11 cellular contexts compared by ENCODE assay signal in the genomic region with DNA sequence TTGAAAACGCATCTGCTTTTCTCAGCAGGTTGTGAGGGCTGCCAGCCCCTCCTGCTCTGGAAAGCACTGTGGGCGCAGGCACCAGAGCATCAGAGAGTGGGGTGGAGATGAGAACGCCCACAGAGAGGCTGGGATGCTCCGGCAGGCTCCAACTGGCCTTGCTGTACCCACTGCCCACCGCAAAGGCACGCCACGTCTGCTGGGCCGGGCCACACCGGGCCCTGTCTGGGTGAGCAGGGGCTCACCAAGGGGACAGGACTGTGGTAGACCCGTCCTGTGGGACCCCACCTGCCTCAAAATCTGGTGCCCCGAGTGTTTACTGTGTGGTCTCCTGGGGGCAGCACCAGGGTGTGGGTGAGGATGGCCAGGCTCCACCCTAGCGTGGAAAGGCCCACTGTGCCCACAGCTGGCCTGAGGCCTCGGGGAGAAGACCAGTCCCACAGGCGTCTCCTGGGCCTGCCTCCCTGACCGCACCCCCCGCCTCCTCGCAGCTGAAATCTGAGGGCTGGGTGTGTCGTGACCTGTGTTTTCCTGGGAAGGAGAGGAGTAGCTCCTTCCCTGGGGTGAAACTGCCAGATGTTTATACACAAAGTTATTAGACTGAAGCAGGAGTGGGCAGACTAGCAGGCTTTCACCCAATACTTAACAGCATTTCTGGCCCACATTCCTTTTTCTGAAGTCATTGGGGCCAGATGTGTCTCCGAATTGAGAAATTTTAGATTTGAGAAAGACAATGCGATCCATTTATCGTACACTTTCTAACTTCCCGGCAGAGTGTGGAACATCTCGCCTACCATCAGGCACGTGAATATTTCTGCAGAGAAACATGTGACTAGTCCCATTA. TPM values are rescaled to one million over a fixed set of nuclear protein-coding genes. Genes with fewer than 3 reads are reported as not detected.
A peak's percentile ranks its signal among the peaks of the same experiment; 100 is the strongest.
DNase-seq lines count a peak whose midpoint lies in the region; ATAC-seq and TF ChIP-seq lines count a peak whose summit lies in the region.
"Had no signal": no experiment of that assay in that cellular context is flagged by ENCODE, and none has a peak within 500 bp of the region (broad histone marks: within the 10 kb centered on the region; RNA-seq: fewer than 3 reads in every experiment).

No MANE protein-coding gene starts in this region.

- H3K79me2 ChIP-seq in Karpas-422 (ENCODE audit: low read length): no peaks in the 10 kb centered on the region

- POLR2A ChIA-PET in HEK293 (lab: Yijun Ruan, JAX): no interaction called here

- peak; percentile 31 for ATAC-seq in left lung
- ATAC-seq in GM18502 (IDR thresholded peaks at IDR 0.05; ENCODE audit: poor library complexity, unreplicated experiment): no peak

- H3K27me3 ChIP-seq in left lung (no peaks in the 10 kb centered on the region), subcutaneous abdominal adipose tissue (ENCODE audit: control insufficient read depth in 5 of 5, insufficient read depth in 4 of 5, low read length in 5 of 5) (peaks cover 0 to 1% (median 0%) of the 10 kb centered on the region in 5 donors), Karpas-422 (ENCODE audit: low read length) (no peaks in the 10 kb centered on the region)
- H3K27me3 ChIP-seq: dorsolateral prefrontal cortex had no signal

- H3K4me1 ChIP-seq in HEK293 (ENCODE audit: control insufficient read depth, insufficient read depth, low read length) (no peaks in the 10 kb centered on the region), left lung (peaks cover 3 to 14% of the 10 kb centered on the region in 2 donors), subcutaneous abdominal adipose tissue (ENCODE audit: control insufficient read depth in 5 of 5, insufficient read depth in 5 of 5, low read length in 5 of 5) (peaks cover 0 to 44% (median 40%) of the 10 kb centered on the region in 5 donors), Karpas-422 (ENCODE audit: low read length) (peaks cover 17% of the 10 kb centered on the region)

- TF ChIP-seq CTCF in HEK293 (tag by site-specific recombination; IDR thresholded peaks at IDR 0.05): no peak
- no peak for TF ChIP-seq CTCF in left lung (IDR thresholded peaks at IDR 0.05)

- H3K9me3 ChIP-seq in HEK293 (ENCODE audit: control insufficient read depth, insufficient read depth, low read depth, low read length): no peaks in the 10 kb centered on the region
- no peaks in the 10 kb centered on the region for H3K9me3 ChIP-seq in left lung
- H3K9me3 ChIP-seq in subcutaneous abdominal adipose tissue (ENCODE audit: control insufficient read depth in 5 of 5, low read length in 5 of 5): no peaks in the 10 kb centered on the region
- no peaks in the 10 kb centered on the region for H3K9me3 ChIP-seq in Karpas-422 (ENCODE audit: low read length)

- H3K27ac ChIP-seq in HEK293 (ENCODE audit: extremely low read depth, low read depth, low read length): no peak overlapping the region
- H3K27ac ChIP-seq in left lung: no peak overlapping the region
- H3K27ac ChIP-seq in subcutaneous abdominal adipose tissue (ENCODE audit: low read depth, low read length): peak overlapping the region; percentile 79
- no peak overlapping the region for H3K27ac ChIP-seq in Karpas-422 (ENCODE audit: low read length)
- H3K27ac ChIP-seq: SK-N-MC had no signal

- CTCF ChIA-PET in HEK293 (lab: Yijun Ruan, JAX): interaction anchor here (0.6 to 1.8 kb wide), 4 partner anchors 21 to 879 kb away, joined by 3 to 7 read pairs (median 5); a partner anchor contains a TSS

- H3K4me3 ChIP-seq in HEK293 (ENCODE audit: low read depth, low read length): no peak overlapping the region
- no peak overlapping the region for H3K4me3 ChIP-seq in left lung
- H3K4me3 ChIP-seq in subcutaneous abdominal adipose tissue (ENCODE audit: low read depth in 1 of 5, low read length in 5 of 5): peak overlapping the region in 3 of 5 donors; percentile 34 to 37 (median 35)
- no peak overlapping the region for H3K4me3 ChIP-seq in Karpas-422 (ENCODE audit: low read length)
- H3K4me3 ChIP-seq: SK-N-MC had no signal

- H3K4me2 ChIP-seq in Karpas-422 (ENCODE audit: low read depth, low read length, poor library complexity, severe bottlenecking): no peak overlapping the region

- DNase-seq in dedifferentiated amniotic fluid mesenchymal stem cell (ENCODE audit: extremely low spot score): peak; percentile 79
- DNase-seq in left lung: no peak
- DNase-seq in Karpas-422: no peak
- no peak for DNase-seq in T-helper 9 cell
- no peak for DNase-seq in activated CD4-positive, alpha-beta T cell treated with anti-CD3 and anti-CD28 coated beads, Interleukin-2, amount 50 U/mL, for 1 hour

- intact Hi-C loops in left lung (cut with DNase I): loop anchor here in 1 of 2 donors (10.0 kb wide), 1 partner anchor 178 kb away; no protein-coding TSS in a partner anchor

- H4K20me1 ChIP-seq in Karpas-422 (ENCODE audit: insufficient read depth, low read depth, low read length): no peaks in the 10 kb centered on the region

- no peaks in the 10 kb centered on the region for H3K9me2 ChIP-seq in Karpas-422 (replicated peaks; ENCODE audit: insufficient read depth, low read length)

- H3K36me3 ChIP-seq in HEK293 (ENCODE audit: control insufficient read depth in 2 of 2, insufficient read depth in 1 of 2, low read length in 2 of 2) (no peaks in the 10 kb centered on the region), left lung (no peaks in the 10 kb centered on the region), subcutaneous abdominal adipose tissue (ENCODE audit: control insufficient read depth in 5 of 5, insufficient read depth in 5 of 5, low read length in 5 of 5) (no peaks in the 10 kb centered on the region), Karpas-422 (ENCODE audit: insufficient read depth, low read length) (no peaks in the 10 kb centered on the region)

- H2AFZ ChIP-seq in Karpas-422 (ENCODE audit: low read length): no peak overlapping the region

- peak overlapping the region in 2 of 5 donors; percentile 53 to 68 for H3K9ac ChIP-seq in subcutaneous abdominal adipose tissue (ENCODE audit: low read length in 5 of 5)
- H3K9ac ChIP-seq in Karpas-422 (ENCODE audit: low read length): no peak overlapping the region

TF ChIP-seq in HEK293, 187 proteins besides CTCF, POLR2A, EP300 and RAD21:
- no peak for TF ChIP-seq ZNF555 (tag by site-specific recombination; conservative IDR thresholded peaks at IDR 0.05)
- TF ChIP-seq ZFHX2 (tag by site-specific recombination; conservative IDR thresholded peaks at IDR 0.05): peak; percentile 96
- peak; percentile 93 for TF ChIP-seq EGR2 (tag by site-specific recombination; IDR thresholded peaks at IDR 0.05; ENCODE audit: low read depth)

RNA-seq across cellular contexts. Expression of a gene that starts 53.8 kb away (rescaled TPM):
- total RNA-seq in left lung: under 1 TPM; 0.15 to 0.31 TPM
- 0.04 and 0.15 TPM in 2 replicates for total RNA-seq in Karpas-422 (2014; rRNA removed; shearing (Covaris generic); ENCODE audit: low replicate concordance)
- total RNA-seq: G401 had no signal

Comparison
In these comparisons a context has a peak if more than half of its experiments do, and no peak if none do; other contexts are left out.
1. H3K4me3 ChIP-seq: peak in subcutaneous abdominal adipose tissue (3 of 5); none in HEK293 (single experiment), left lung (0 of 2) and Karpas-422 (single experiment).